In the genomic region with DNA sequence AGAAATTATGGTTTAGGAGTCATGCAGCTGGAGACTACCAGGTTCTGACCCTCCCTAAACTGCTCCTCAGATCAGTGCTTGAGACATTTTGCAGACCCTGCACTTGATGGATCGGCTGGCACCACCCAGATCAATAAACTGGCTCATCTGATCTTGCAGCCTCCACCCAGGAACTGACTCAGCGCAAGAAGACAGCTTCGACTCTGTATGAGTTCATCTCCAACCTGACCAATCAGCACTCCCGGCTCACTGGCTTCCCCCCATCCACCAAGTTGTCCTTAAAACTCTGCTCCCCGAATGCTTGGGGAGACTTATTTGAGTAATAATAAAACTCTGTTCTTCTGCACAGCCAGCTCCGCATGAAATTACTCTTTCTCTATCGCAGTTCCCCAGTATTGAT, we compare ENCODE assay signal across 20 cellular contexts. TPM values are rescaled to one million over a fixed set of nuclear protein-coding genes. Genes with fewer than 3 reads are reported as not detected.
"Had no signal": no experiment of that assay in that cellular context is flagged by ENCODE, and none has a peak within 500 bp of the region (broad histone marks: within the 10 kb centered on the region; RNA-seq: fewer than 3 reads in every experiment).

No MANE protein-coding gene starts in this region.

- H3K4me1 Mint-ChIP-seq: immature natural killer cell; stimulated activated memory B cell treated with anti-CD40 and anti-IgM and Interleukin-4, amounts not matched to agents 10 μg/mL and 1 μg/mL and 100 μg/mL, for 72 hours; T-cell had no signal

- H3K27ac ChIP-seq: coronary artery, heart left ventricle, lower lobe of right lung had no signal

- H3K36me3 ChIP-seq: heart left ventricle, lower lobe of right lung had no signal

- DNase-seq: activated CD4-positive, alpha-beta memory T cell treated with anti-CD3 and anti-CD28 coated beads for 36 hours; activated CD4-positive, alpha-beta T cell treated with anti-CD3 and anti-CD28 coated beads for 1 hour; activated effector memory CD4-positive, alpha-beta T cell treated with anti-CD3 and anti-CD28 coated beads, Interleukin-2, amount 50 U/mL, for 16 hours; activated T-cell treated with anti-CD3 and anti-CD28 coated beads, Interleukin-2, amount 50 U/mL, for 24 hours; heart left ventricle; immature natural killer cell; left colon; lower lobe of right lung; stimulated activated CD4-positive, alpha-beta T cell treated with anti-CD3 and anti-CD28 coated beads, Interleukin-12 subunit alpha, Interleukin-12 subunit beta, amount 100 ng/mL, for 4 hours; stimulated activated CD4-positive, alpha-beta T cell treated with anti-CD3 and anti-CD28 coated beads, Interleukin-2, amount 100 ng/mL, for 24 hours; T-cell; T1000 had no signal

- H3K9me3 Mint-ChIP-seq: activated CD4-positive, alpha-beta memory T cell treated with anti-CD3 and anti-CD28 coated beads for 36 hours; activated naive CD4-positive, alpha-beta T cell treated with anti-CD3 and anti-CD28 coated beads, Interleukin-2, amount 50 U/mL, for 72 hours; activated T-cell treated with anti-CD3 and anti-CD28 coated beads, Interleukin-2, amount 50 U/mL, for 24 hours; central memory CD8-positive, alpha-beta T cell; mesothelial cell of epicardium; stimulated activated memory B cell treated with anti-CD40 and anti-IgM and Interleukin-4, amounts not matched to agents 10 μg/mL and 1 μg/mL and 100 μg/mL, for 72 hours; T-cell had no signal

- H3K9me3 ChIP-seq: heart left ventricle, lower lobe of right lung had no signal

- H3K4me3 ChIP-seq: coronary artery, heart left ventricle, lower lobe of right lung had no signal

- H3K27ac Mint-ChIP-seq: activated CD4-positive, alpha-beta memory T cell treated with anti-CD3 and anti-CD28 coated beads for 36 hours; activated T-cell treated with anti-CD3 and anti-CD28 coated beads, Interleukin-2, amount 50 U/mL, for 24 hours; immature natural killer cell; mesothelial cell of epicardium; stimulated activated memory B cell treated with anti-CD40 and anti-IgM and Interleukin-4, amounts not matched to agents 10 μg/mL and 1 μg/mL and 100 μg/mL, for 72 hours; T-cell had no signal

- H3K27me3 ChIP-seq: heart left ventricle had no signal

- H3K36me3 Mint-ChIP-seq: activated CD4-positive, alpha-beta memory T cell treated with anti-CD3 and anti-CD28 coated beads for 36 hours; activated naive CD4-positive, alpha-beta T cell treated with anti-CD3 and anti-CD28 coated beads, Interleukin-2, amount 50 U/mL, for 72 hours; immature natural killer cell; stimulated activated memory B cell treated with anti-CD40 and anti-IgM and Interleukin-4, amounts not matched to agents 10 μg/mL and 1 μg/mL and 100 μg/mL, for 72 hours; T-cell had no signal

- ATAC-seq: activated naive CD4-positive, alpha-beta T cell treated with anti-CD3 and anti-CD28 coated beads, Interleukin-2, amount 50 U/mL, for 72 hours; heart left ventricle; left colon; lower lobe of right lung; stimulated activated memory B cell treated with anti-CD40 and anti-IgM and Interleukin-4, amounts not matched to agents 10 μg/mL and 1 μg/mL and 100 μg/mL, for 72 hours; T-cell had no signal

- H3K4me3 Mint-ChIP-seq: activated CD4-positive, alpha-beta memory T cell treated with anti-CD3 and anti-CD28 coated beads for 36 hours; activated T-cell treated with anti-CD3 and anti-CD28 coated beads, Interleukin-2, amount 50 U/mL, for 24 hours; central memory CD8-positive, alpha-beta T cell; immature natural killer cell; mesothelial cell of epicardium; stimulated activated memory B cell treated with anti-CD40 and anti-IgM and Interleukin-4, amounts not matched to agents 10 μg/mL and 1 μg/mL and 100 μg/mL, for 72 hours; T-cell had no signal

- H3K4me1 ChIP-seq: heart left ventricle, lower lobe of right lung had no signal

RNA-seq across cellular contexts. Expression of a gene that starts 40.1 kb away (rescaled TPM):
- total RNA-seq: activated CD4-positive, alpha-beta memory T cell treated with anti-CD3 and anti-CD28 coated beads for 36 hours; osteocyte; pulmonary artery endothelial cell had no signal
- polyA plus RNA-seq: immature natural killer cell, neural cell had no signal
